1 cellular context compared by ENCODE assay signal in genomic region chr6:16857969-16858592, GRCh38.
TF ChIP-seq lines count a peak whose summit lies in the region.

No MANE protein-coding gene starts in this region.

TF ChIP-seq in H1, 55 proteins besides CTCF, POLR2A, EP300 and RAD21 (continued from another document):
- TF ChIP-seq SUZ12 (IDR thresholded peaks at IDR 0.05; ENCODE audit: low read length) = no peak
- TF ChIP-seq KDM1A (IDR thresholded peaks at IDR 0.05; ENCODE audit: borderline replicate concordance, low read length) = no peak
- no peak for TF ChIP-seq TAF1 (IDR thresholded peaks at IDR 0.05; ENCODE audit: low read depth, low read length)
- no peak for TF ChIP-seq BACH1 (IDR thresholded peaks at IDR 0.05; ENCODE audit: low read length)
- no peak for TF ChIP-seq SP4 (IDR thresholded peaks at IDR 0.05; ENCODE audit: low read length)
- TF ChIP-seq SRF (IDR thresholded peaks at IDR 0.05; ENCODE audit: low read depth, low read length) = no peak
